Comparison of ENCODE assay signal across 23 cellular contexts in the genomic region with DNA sequence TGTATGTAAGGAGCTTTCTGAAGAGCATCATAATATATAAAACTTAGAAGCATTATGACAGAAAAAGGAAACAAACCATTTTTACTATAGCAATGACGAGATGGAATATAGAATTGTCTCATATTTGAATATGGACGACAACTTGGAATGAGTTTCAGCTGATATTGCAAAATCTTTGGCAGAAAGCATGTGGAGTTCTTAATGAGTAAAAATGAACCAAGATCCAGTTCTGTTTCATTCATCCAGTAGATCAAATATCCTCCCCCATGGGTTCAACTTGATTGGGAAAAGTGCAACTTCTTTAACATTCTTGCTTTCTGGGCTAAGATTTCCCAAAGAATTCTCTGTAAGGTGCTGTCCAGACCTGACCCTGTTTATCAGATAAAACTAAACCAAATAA.
DNase-seq lines count a peak whose midpoint lies in the region; ATAC-seq and TF ChIP-seq lines count a peak whose summit lies in the region.
"Had no signal": no experiment of that assay in that cellular context is flagged by ENCODE, and none has a peak within 500 bp of the region (broad histone marks: within the 10 kb centered on the region; RNA-seq: fewer than 3 reads in every experiment).

No MANE protein-coding gene starts in this region.

- no peak overlapping the region for H3K18ac ChIP-seq in mesenchymal stem cell (ENCODE audit: low read depth in 1 of 2, low read length in 2 of 2)

- H2BK15ac ChIP-seq in mesenchymal stem cell (ENCODE audit: low read depth, poor library complexity, severe bottlenecking), result no peak overlapping the region

- H3K23ac ChIP-seq in mesenchymal stem cell (ENCODE audit: low read length in 2 of 2), result no peak overlapping the region

- H3K27me3 ChIP-seq in Panc1 (ENCODE audit: control insufficient read depth, insufficient read depth, low read length) (no peaks in the 10 kb centered on the region), mesenchymal stem cell (ENCODE audit: control insufficient read depth in 1 of 2, insufficient read depth in 1 of 2, low read length in 2 of 2) (no peaks in the 10 kb centered on the region), aorta (ENCODE audit: control insufficient read depth in 1 of 2, insufficient read depth in 2 of 2, low read length in 1 of 2) (no peaks in the 10 kb centered on the region)
- H3K27me3 ChIP-seq: esophagus muscularis mucosa, heart left ventricle had no signal

- ATAC-seq in Panc1, result no peak
- peak; percentile 47 for ATAC-seq in aorta (ENCODE audit: low FRiP score)
- ATAC-seq in GM21737 (IDR thresholded peaks at IDR 0.05; ENCODE audit: unreplicated experiment), result no peak
- ATAC-seq in HG03159 (IDR thresholded peaks at IDR 0.05; ENCODE audit: unreplicated experiment), result no peak
- ATAC-seq: natural killer cell, T-cell had no signal

- CTCF ChIA-PET in Panc1 (lab: Charles Lee), result no interaction called here

- H3K4me1 ChIP-seq in Panc1 (ENCODE audit: control insufficient read depth, insufficient read depth, low read length) (no peaks in the 10 kb centered on the region; the same call in 1 of the 2 replicates), mesenchymal stem cell (ENCODE audit: control insufficient read depth, insufficient read depth, low read depth, low read length) (peaks cover 6% of the 10 kb centered on the region), aorta (ENCODE audit: control insufficient read depth in 1 of 2, insufficient read depth in 2 of 2, low read length in 2 of 2) (no peaks in the 10 kb centered on the region)

- DNase-seq in Panc1 (ENCODE audit: low read depth, low spot score), result no peak
- DNase-seq in choroid plexus epithelial cell (ENCODE audit: low read depth), result peak; percentile 48
- DNase-seq in mesenchymal stem cell, result no peak
- DNase-seq in aorta, result no peak
- no peak for DNase-seq in mesenteric fat pad (ENCODE audit: low spot score)
- DNase-seq: activated CD4-positive, alpha-beta T cell treated with anti-CD3 and anti-CD28 coated beads for 1 hour; activated CD8-positive, alpha-beta memory T cell treated with anti-CD3 and anti-CD28 coated beads for 24 hours; activated naive CD4-positive, alpha-beta T cell; activated T-cell treated with anti-CD3 and anti-CD28 coated beads, Interleukin-2, amount 50 U/mL, for 24 hours; amygdala; heart left ventricle; Kasumi-1; natural killer cell; NCI-H1048; NCI-H187 treated with DMSO at 0.1 percent for 48 hours; NCI-H82; SHP77; stimulated activated CD4-positive, alpha-beta T cell treated with anti-CD3 and anti-CD28 coated beads, Interleukin-1b, Interleukin-23, amount 100 ng/mL, for 48 hours; T-cell had no signal

- no peaks in the 10 kb centered on the region for H3K9me3 ChIP-seq in Panc1 (ENCODE audit: control insufficient read depth, insufficient read depth, low read depth, low read length)
- no peaks in the 10 kb centered on the region for H3K9me3 ChIP-seq in mesenchymal stem cell (ENCODE audit: control insufficient read depth, low read length)
- H3K9me3 ChIP-seq in aorta (ENCODE audit: control insufficient read depth, low read length), result no peaks in the 10 kb centered on the region
- H3K9me3 ChIP-seq: esophagus muscularis mucosa, heart left ventricle, thoracic aorta had no signal

- WGBS in mesenchymal stem cell, result 100% methylated on average over 2 of the region's 2 CpGs
- 61 to 63% methylated on average over 2 of the region's 2 CpGs for WGBS in aorta, 2 donors

- H3K4me2 ChIP-seq in mesenchymal stem cell (ENCODE audit: low read length, poor library complexity, severe bottlenecking), result no peak overlapping the region

- in situ Hi-C loops in Panc1 (cut with HindIII; ENCODE audit: low pct_unique_long_range_greater_than_20kb, low sequenced_read_pairs), result no loop called here

- H2BK12ac ChIP-seq in mesenchymal stem cell (ENCODE audit: low read length in 2 of 2), result no peak overlapping the region

- peak overlapping the region; percentile 69 for H2AK5ac ChIP-seq in mesenchymal stem cell (ENCODE audit: low read length, severe bottlenecking)

- H3K79me1 ChIP-seq in mesenchymal stem cell (replicated peaks; ENCODE audit: low read length, poor library complexity, severe bottlenecking), result peaks cover 2% of the 10 kb centered on the region

- peak overlapping the region; percentile 89 for H2BK5ac ChIP-seq in mesenchymal stem cell (ENCODE audit: low read depth, low read length, poor library complexity, severe bottlenecking)

- H3K14ac ChIP-seq in mesenchymal stem cell (ENCODE audit: low read length in 2 of 2), result no peak overlapping the region

- no peak for TF ChIP-seq CTCF in Panc1 (IDR thresholded peaks at IDR 0.05)
- TF ChIP-seq CTCF in choroid plexus epithelial cell (conservative IDR thresholded peaks at IDR 0.05; ENCODE audit: low read depth, low read length), result no peak

- POLR2A ChIA-PET in Panc1 (lab: Charles Lee), result no interaction called here

- H3K4me3 ChIP-seq in Panc1 (ENCODE audit: low read depth in 2 of 2, low read length in 2 of 2), result no peak overlapping the region
- H3K4me3 ChIP-seq in choroid plexus epithelial cell (ENCODE audit: low read depth, low read length), result no peak overlapping the region
- peak overlapping the region in 1 of 2 experiments; percentile 44 for H3K4me3 ChIP-seq in mesenchymal stem cell (ENCODE audit: insufficient read depth in 1 of 2, low read depth in 1 of 2, low read length in 2 of 2)
- H3K4me3 ChIP-seq in aorta (ENCODE audit: low read length in 2 of 2), result no peak overlapping the region
- H3K4me3 ChIP-seq: esophagus muscularis mucosa, heart left ventricle, thoracic aorta had no signal

- H3K27ac ChIP-seq in Panc1 (ENCODE audit: low read length), result peak overlapping the region; percentile 36; the same call in 1 of the 2 replicates
- H3K27ac ChIP-seq in mesenchymal stem cell (ENCODE audit: low read length, poor library complexity, severe bottlenecking), result peak overlapping the region; percentile 90
- no peak overlapping the region for H3K27ac ChIP-seq in aorta (ENCODE audit: low read depth in 1 of 2, low read length in 2 of 2)
- H3K27ac ChIP-seq: thoracic aorta had no signal

- no peak overlapping the region for H2BK120ac ChIP-seq in mesenchymal stem cell (ENCODE audit: low read depth, low read length)

- no peak overlapping the region for H4K8ac ChIP-seq in mesenchymal stem cell (ENCODE audit: low read length)

- H3K4ac ChIP-seq in mesenchymal stem cell (ENCODE audit: low read depth in 1 of 2, low read length in 2 of 2), result no peak overlapping the region

- H3K36me3 ChIP-seq in Panc1 (ENCODE audit: control insufficient read depth, insufficient read depth, low read length), result no peaks in the 10 kb centered on the region
- H3K36me3 ChIP-seq in mesenchymal stem cell (ENCODE audit: control insufficient read depth in 1 of 2, insufficient read depth in 2 of 2, low read depth in 1 of 2, low read length in 2 of 2), result no peaks in the 10 kb centered on the region
- no peaks in the 10 kb centered on the region for H3K36me3 ChIP-seq in aorta (ENCODE audit: control insufficient read depth in 1 of 2, insufficient read depth in 2 of 2, low read length in 1 of 2)
- H3K36me3 ChIP-seq: esophagus muscularis mucosa, heart left ventricle, thoracic aorta had no signal

- H3K9ac ChIP-seq in mesenchymal stem cell (ENCODE audit: low read length), result peak overlapping the region; percentile 67

- no TSS peak for BruUV-seq in Panc1 (replicated peaks; lab: Mats Ljungman, UMichigan)

- intact Hi-C loops in Panc1 (cut with micrococcal nuclease; ENCODE audit: unreplicated experiment), result loop anchor here (5.0 to 10.0 kb wide), 3 partner anchors 480 to 802 kb away; partner anchors contain the start of gene PRICKLE1
- intact Hi-C loops in aorta (cut with DNase I), result no loop called here

- H2AFZ ChIP-seq in mesenchymal stem cell (ENCODE audit: low read depth, low read length), result no peak overlapping the region

- no peak overlapping the region for H4K91ac ChIP-seq in mesenchymal stem cell (ENCODE audit: low read length)

Comparison
In these comparisons a context has a peak if more than half of its experiments do, and no peak if none do; other contexts are left out.
1. H3K27ac ChIP-seq: peak in Panc1 (single experiment) and mesenchymal stem cell (single experiment); none in aorta (0 of 2).